17 cellular contexts compared by ENCODE assay signal in genomic region chr17:56121661-56122060, GRCh38. TPM values are rescaled to one million over a fixed set of nuclear protein-coding genes. Genes with fewer than 3 reads are reported as not detected.
DNase-seq lines count a peak whose midpoint lies in the region; ATAC-seq, FAIRE-seq and TF ChIP-seq lines count a peak whose summit lies in the region.
"Had no signal": no experiment of that assay in that cellular context is flagged by ENCODE, and none has a peak within 500 bp of the region (broad histone marks: within the 10 kb centered on the region; RNA-seq: fewer than 3 reads in every experiment).

No MANE protein-coding gene starts in this region.

- H3K27me3 ChIP-seq in GM12878 (replicated peaks in 1 of 2; ENCODE audit: control insufficient read depth in 2 of 2, insufficient read depth in 2 of 2, low read length in 1 of 2) (no peaks in the 10 kb centered on the region), right lobe of liver (no peaks in the 10 kb centered on the region)
- H3K27me3 ChIP-seq: testis had no signal

- H4K20me1 ChIP-seq in GM12878 (ENCODE audit: control insufficient read depth, insufficient read depth) = no peaks in the 10 kb centered on the region

- BruUV-seq in GM12878 (replicated peaks; lab: Mats Ljungman, UMichigan) = no TSS peak

- intact Hi-C loops in GM12878 (cut with micrococcal nuclease; ENCODE audit: unreplicated experiment) (loop anchor here (10.0 kb wide), 1 partner anchor 193 kb away; no protein-coding TSS in a partner anchor), right lobe of liver (cut with DNase I) (no loop called here)

- FAIRE-seq in GM12878 (lab: Jason Lieb, UNC) = no peak
- FAIRE-seq: GM12892 had no signal

- H3K27ac ChIP-seq in GM12878 (ENCODE audit: control insufficient read depth, insufficient read depth) = no peak overlapping the region
- H3K27ac ChIP-seq in right lobe of liver = no peak overlapping the region
- H3K27ac ChIP-seq: testis had no signal

- CTCF ChIA-PET in GM12878 (lab: Yijun Ruan, JAX) = no interaction called here

- in situ Hi-C loops in GM12878 (cut with MboI) = no loop called here

- H3K36me3 ChIP-seq in GM12878 (ENCODE audit: control insufficient read depth in 2 of 2, insufficient read depth in 2 of 2, low read length in 1 of 2) = no peaks in the 10 kb centered on the region
- no peaks in the 10 kb centered on the region for H3K36me3 ChIP-seq in right lobe of liver
- H3K36me3 ChIP-seq: BE2C had no signal

- peak; percentile 50 for DNase-seq in D341Med (ENCODE audit: low spot score)
- DNase-seq in HT-29 (ENCODE audit: low spot score) = peak; percentile 48
- DNase-seq in GM12878 (ENCODE audit: low read depth, low spot score) = no peak
- no peak for DNase-seq in right lobe of liver
- no peak for DNase-seq in COLO668 (lab: John Stamatoyannopoulos, UW; ENCODE audit: unreplicated experiment)
- no peak for DNase-seq in central memory CD4-positive, alpha-beta T cell
- no peak for DNase-seq in NCI-H446 (lab: John Stamatoyannopoulos, UW)
- DNase-seq: activated CD4-positive, CD25-positive, alpha-beta regulatory T cell treated with anti-CD3 and anti-CD28 coated beads, Interleukin-2, amount 50 U/mL, for 72 hours; activated naive CD4-positive, alpha-beta T cell treated with Interleukin-2 at 50 U/mL for 16 hours; BE2C; effector memory CD8-positive, alpha-beta T cell; NCI-H1417 treated with DMSO at 0.1 percent for 48 hours; NCI-H446 treated with DMSO at 0.1 percent for 48 hours; testis had no signal

- no peaks in the 10 kb centered on the region for H3K9me3 ChIP-seq in GM12878 (replicated peaks; ENCODE audit: control insufficient read depth, insufficient read depth, low read length)
- no peaks in the 10 kb centered on the region for H3K9me3 ChIP-seq in right lobe of liver
- H3K9me3 ChIP-seq: BE2C, testis had no signal

- TF ChIP-seq CTCF in GM12878 (IDR thresholded peaks at IDR 0.05 in 2 of 3, conservative IDR thresholded peaks at IDR 0.05 in 1 of 3; ENCODE audit: control insufficient read depth in 2 of 3, extremely low read depth in 1 of 3, insufficient read depth in 1 of 3, low read depth in 3 of 3, low read length in 3 of 3) (no peak), right lobe of liver (IDR thresholded peaks at IDR 0.05) (peak; percentile 5 to 36 (median 14))

- 50% methylated on average over 2 of the region's 2 CpGs for WGBS in GM12878 (ENCODE audit: insufficient coverage, insufficient replicate concordance, low lambda C conversion rate, missing lambda C conversion rate)
- WGBS in right lobe of liver (ENCODE audit: insufficient coverage, low coverage, low lambda C conversion rate, missing lambda C conversion rate) = 31% methylated on average over 2 of the region's 2 CpGs

- POLR2A ChIA-PET in GM12878 (lab: Charles Lee) = no interaction called here

- TF ChIP-seq POLR2A in GM12878 (IDR thresholded peaks at IDR 0.05; ENCODE audit: low read depth, low read length) (no peak), right lobe of liver (IDR thresholded peaks at IDR 0.05) (no peak)

- ATAC-seq in GM12878 (no peak), right lobe of liver (peak in 1 of 4 donors; percentile 46), GM21529 (IDR thresholded peaks at IDR 0.05; ENCODE audit: unreplicated experiment) (no peak)
- ATAC-seq: effector memory CD8-positive, alpha-beta T cell had no signal

- H3K79me2 ChIP-seq in GM12878 (ENCODE audit: control insufficient read depth, insufficient read depth, low read length) = no peaks in the 10 kb centered on the region

- no peak overlapping the region for H2AFZ ChIP-seq in GM12878 (ENCODE audit: control insufficient read depth, low read depth, low read length)

- RAD21 ChIA-PET in GM12878 (lab: Charles Lee; ENCODE audit: unreplicated experiment) = no interaction called here

- H3K4me1 ChIP-seq in GM12878 (ENCODE audit: control insufficient read depth, insufficient read depth, low read length) = no peaks in the 10 kb centered on the region
- no peaks in the 10 kb centered on the region for H3K4me1 ChIP-seq in right lobe of liver
- H3K4me1 ChIP-seq: BE2C, testis had no signal

- no peak overlapping the region for H3K4me2 ChIP-seq in GM12878 (ENCODE audit: control insufficient read depth, insufficient read depth)

- SMC1A ChIA-PET in GM12878 (lab: Charles Lee; ENCODE audit: uncharacterized antibody, unreplicated experiment) = no interaction called here

- H3K9ac ChIP-seq in GM12878 (ENCODE audit: control insufficient read depth, insufficient read depth, low read length) = no peak overlapping the region

- TF ChIP-seq RAD21 in GM12878 (IDR thresholded peaks at IDR 0.05; ENCODE audit: insufficient read depth, low read depth, low read length) = 0 out of 2 replicates have a peak, but pooled peaks have one; percentile 7

- H3K4me3 ChIP-seq in GM12878 = no peak overlapping the region
- no peak overlapping the region for H3K4me3 ChIP-seq in right lobe of liver
- H3K4me3 ChIP-seq: testis had no signal

- TF ChIP-seq EP300 in GM12878 (IDR thresholded peaks at IDR 0.05; ENCODE audit: borderline replicate concordance in 1 of 2, control insufficient read depth in 1 of 2, low read depth in 2 of 2, low read length in 2 of 2) = no peak

TF ChIP-seq in GM12878, 131 proteins besides CTCF, POLR2A, EP300 and RAD21:
- TF ChIP-seq HDAC6 (IDR thresholded peaks at IDR 0.05; ENCODE audit: unreplicated experiment) = no peak
- no peak for TF ChIP-seq FOXK2 (IDR thresholded peaks at IDR 0.05)

RNA-seq across cellular contexts. Expression of gene ANKFN1, which starts 31.6 kb away (rescaled TPM):
- total RNA-seq in HT-29 (2014; rRNA removed; shearing (Covaris generic)) = 0.29 TPM in 1 of 2 replicates, not detected in the other
- 0.76 and 0.98 TPM in 2 replicates for total RNA-seq in GM12878 (2013; cell fraction: nucleolus; rRNA removed)
- 0.05 TPM in 1 of 2 replicates, not detected in the other for total RNA-seq in GM12878 (2014; rRNA removed)
- not detected in 2 replicates for total RNA-seq in GM12878 (2014; rRNA removed; fragmentation: Illumina TruSeq; extraction: Trizol)
- total RNA-seq in GM12878 (2021) = not detected in 2 replicates
- polyA plus RNA-seq in GM12878 (2011; ENCODE audit: low read depth) = not detected
- 0.19 and 0.88 TPM in 2 replicates for polyA plus RNA-seq in GM12878 (2011; rRNA removed)
- 0.10 and 0.12 TPM in 2 replicates for polyA plus RNA-seq in GM12878 (2011; cell fraction: cytosol; rRNA removed)
- polyA plus RNA-seq in GM12878 (2011; cell fraction: nucleus; rRNA removed) = 0.36 and 0.37 TPM in 2 replicates
- polyA plus RNA-seq in GM12878 (2012) = not detected in 2 replicates
- not detected in 2 replicates for polyA plus RNA-seq in GM12878 (2014; fragmentation: Illumina TruSeq; extraction: Trizol)
- not detected for polyA plus RNA-seq in GM12878 (2014; fragmentation: Nextera tagmentation; extraction: Ambion mirVana)
- polyA plus RNA-seq in GM12878 (2014; rRNA removed) = not detected in 2 replicates
- not detected for polyA plus RNA-seq in GM12878 (2016; fragmentation: Nextera tagmentation; extraction: Ambion mirVana)
- 0.36 and 0.95 TPM in 2 replicates for polyA minus RNA-seq in GM12878 (2011; rRNA and poly(A)+ RNA removed)
- 0.31 TPM in 1 of 2 replicates, not detected in the other for polyA minus RNA-seq in GM12878 (2011; cell fraction: cytosol; rRNA and poly(A)+ RNA removed)
- polyA minus RNA-seq in GM12878 (2011; cell fraction: nucleus; rRNA and poly(A)+ RNA removed) = 1.5 and 2.8 TPM in 2 replicates
- total RNA-seq in right lobe of liver = under 1 TPM in 1 of 6 experiments, not detected in 5; 0.11 TPM
- total RNA-seq: Daoy had no signal

Comparison
In these comparisons a context has a peak if more than half of its experiments do, and no peak if none do; other contexts are left out.
1. DNase-seq: peak in D341Med (single experiment) and HT-29 (single experiment); none in GM12878 (single experiment), right lobe of liver (0 of 3), COLO668 (single experiment), central memory CD4-positive, alpha-beta T cell (single experiment) and NCI-H446 (0 of 2).
2. CTCF ChIP-seq: peak in right lobe of liver (4 of 4); none in GM12878 (0 of 3).